19 cellular contexts compared by ENCODE assay signal in the genomic region with DNA sequence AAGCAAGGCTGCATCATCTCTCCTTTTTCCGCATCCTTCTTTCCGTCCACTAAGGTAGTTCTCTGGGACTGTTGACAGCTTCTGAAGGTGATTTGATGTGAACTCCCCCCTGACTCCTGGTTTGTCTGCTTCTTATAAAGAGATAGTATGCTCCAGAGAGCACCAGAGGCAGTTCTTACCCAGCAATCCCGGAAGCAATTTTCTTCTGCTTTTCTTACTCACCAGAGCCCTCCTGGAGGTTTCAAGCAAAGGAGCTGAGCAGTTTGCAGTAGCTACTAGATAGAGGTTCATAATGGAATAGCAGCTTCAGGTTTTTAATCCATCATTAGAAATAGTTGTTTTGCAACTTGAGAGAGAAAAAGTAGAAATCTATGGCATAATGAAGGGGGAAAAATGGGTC.
DNase-seq lines count a peak whose midpoint lies in the region; ATAC-seq and TF ChIP-seq lines count a peak whose summit lies in the region.
"Had no signal": no experiment of that assay in that cellular context is flagged by ENCODE, and none has a peak within 500 bp of the region (broad histone marks: within the 10 kb centered on the region; RNA-seq: fewer than 3 reads in every experiment).

No MANE protein-coding gene starts in this region.

- dilution Hi-C loops in IMR-90 (cut with HindIII; ENCODE audit: low sequenced_read_pairs, unreplicated experiment): no loop called here

- no TSS peak for BruUV-seq in IMR-90 (replicated peaks; lab: Mats Ljungman, UMichigan)

- no peaks in the 10 kb centered on the region for H3K27me3 ChIP-seq in IMR-90 (ENCODE audit: control insufficient read depth, insufficient read depth, low read length)

- no peak overlapping the region for H3K23ac ChIP-seq in IMR-90 (ENCODE audit: low read depth, low read length)

- no peaks in the 10 kb centered on the region for H3K9me3 ChIP-seq in IMR-90 (ENCODE audit: control insufficient read depth, insufficient read depth, low read length)
- H3K9me3 ChIP-seq: lower lobe of right lung had no signal

- H3K27ac ChIP-seq in IMR-90 (ENCODE audit: insufficient read depth, low read length): no peak overlapping the region
- H3K27ac ChIP-seq: dorsolateral prefrontal cortex, lower lobe of right lung had no signal

- H4K91ac ChIP-seq in IMR-90 (ENCODE audit: insufficient read depth, low read depth, low read length): no peak overlapping the region

- no peak overlapping the region for H2AK9ac ChIP-seq in IMR-90 (replicated peaks; ENCODE audit: low read depth, low read length, poor library complexity)

- no peak overlapping the region for H2AK5ac ChIP-seq in IMR-90 (ENCODE audit: low read depth, low read length)

- H2AFZ ChIP-seq in IMR-90 (replicated peaks; ENCODE audit: low read length, poor library complexity): no peak overlapping the region

- no peak overlapping the region for H4K8ac ChIP-seq in IMR-90 (ENCODE audit: low read depth in 2 of 2, low read length in 2 of 2)

- no peaks in the 10 kb centered on the region for H4K20me1 ChIP-seq in IMR-90 (ENCODE audit: insufficient read depth, low read length)

- TF ChIP-seq POLR2A in IMR-90 (IDR thresholded peaks at IDR 0.05; ENCODE audit: low read depth, low read length): no peak

- no peak for ATAC-seq in IMR-90 (ENCODE audit: low read depth)
- no peak for ATAC-seq in SK-N-SH treated with all-trans-retinoic acid at 6 μM for 48 hours
- no peak for ATAC-seq in HG02610 (IDR thresholded peaks at IDR 0.05; ENCODE audit: unreplicated experiment)
- no peak for ATAC-seq in GM18502 (IDR thresholded peaks at IDR 0.05; ENCODE audit: poor library complexity, unreplicated experiment)
- ATAC-seq: activated CD8-positive, alpha-beta memory T cell treated with anti-CD3 and anti-CD28 coated beads, Interleukin-2, amount 10 ng/mL, durations not matched to agents 7 days and 5 days; activated naive CD4-positive, alpha-beta T cell treated with anti-CD3 and anti-CD28 coated beads, Interleukin-2, amount 50 U/mL, for 72 hours; lower lobe of right lung; PC-3; stimulated activated naive B cell treated with anti-CD40 and anti-IgM and Interleukin-4, amounts not matched to agents 10 μg/mL and 1 μg/mL and 100 μg/mL, for 72 hours had no signal

- no peak overlapping the region for H3K9ac ChIP-seq in IMR-90 (ENCODE audit: low read depth, low read length)

- no peak overlapping the region for H3K4me3 ChIP-seq in IMR-90 (ENCODE audit: insufficient read depth, low read depth, low read length)
- H3K4me3 ChIP-seq: dorsolateral prefrontal cortex, lower lobe of right lung had no signal

- H3K14ac ChIP-seq in IMR-90 (replicated peaks; ENCODE audit: low read depth, low read length): no peak overlapping the region

- no peak overlapping the region for H3K4ac ChIP-seq in IMR-90 (ENCODE audit: low read depth, low read length)

- no CpG with 5 or more reads among the region's 3 CpGs for WGBS in IMR-90 (ENCODE audit: extremely low coverage in 2 of 2, insufficient read length in 1 of 2), 2 experiments

- H3K36me3 ChIP-seq in IMR-90 (ENCODE audit: control insufficient read depth, insufficient read depth, low read length): no peaks in the 10 kb centered on the region
- H3K36me3 ChIP-seq: lower lobe of right lung had no signal

- no peak overlapping the region for H2BK20ac ChIP-seq in IMR-90 (ENCODE audit: low read depth, low read length)

- peaks cover 4% of the 10 kb centered on the region; the same call in 1 of the 2 replicates for H3K9me1 ChIP-seq in IMR-90 (ENCODE audit: insufficient read depth, low read length)

- TF ChIP-seq CTCF in IMR-90 (conservative IDR thresholded peaks at IDR 0.05; ENCODE audit: low read depth, low read length): no peak

- POLR2A ChIA-PET in IMR-90 (lab: Charles Lee; ENCODE audit: unreplicated experiment): interaction anchor here (0.6 kb wide), 1 partner anchor 189 kb away, joined by 3 read pairs; no protein-coding TSS in a partner anchor

- 0 out of 2 replicates have a peak overlapping the region, but pooled peaks have one; percentile 54 for H3K18ac ChIP-seq in IMR-90 (ENCODE audit: low read depth, low read length)

- intact Hi-C loops in IMR-90 (cut with micrococcal nuclease): no loop called here

- in situ Hi-C loops in IMR-90 (cut with MboI; ENCODE audit: low sequenced_read_pairs): no loop called here

- DNase-seq in IMR-90: no peak
- peak; percentile 40 for DNase-seq in RPMI7951 (ENCODE audit: low read depth)
- peak; percentile 86 for DNase-seq in kidney tubule cell (ENCODE audit: low spot score)
- peak; percentile 57 for DNase-seq in renal cortical epithelial cell (ENCODE audit: low read depth)
- DNase-seq: activated CD4-positive, alpha-beta T cell treated with anti-CD3 and anti-CD28 coated beads, Interleukin-2, amount 10 ng/mL, durations not matched to agents 24 days and 14 days; activated CD8-positive, alpha-beta memory T cell treated with anti-CD3 and anti-CD28 coated beads, Interleukin-2, amount 10 ng/mL, durations not matched to agents 7 days and 5 days; CD8-positive, alpha-beta memory T cell; dorsolateral prefrontal cortex; hippocampal formation; lower lobe of right lung; NCI-H1436 treated with DMSO at 0.1 percent for 48 hours; NCI-H748 treated with DMSO at 0.1 percent for 48 hours; PC-3; posterior cingulate gyrus; stimulated activated naive B cell treated with anti-CD40 and anti-IgM and Interleukin-4, amounts not matched to agents 10 μg/mL and 1 μg/mL and 100 μg/mL, for 72 hours had no signal

- no peak overlapping the region for H3K56ac ChIP-seq in IMR-90 (ENCODE audit: extremely low read depth, insufficient read depth, low read length)

- H3K4me1 ChIP-seq in IMR-90 (ENCODE audit: control insufficient read depth, insufficient read depth, low read length): 0 out of 2 replicates have a peak, but pooled peaks cover 2% of the 10 kb centered on the region

- H2BK120ac ChIP-seq in IMR-90 (ENCODE audit: low read depth, low read length): no peak overlapping the region

- CTCF ChIA-PET in IMR-90 (lab: Yijun Ruan, JAX): interaction anchor here (0.5 kb wide), 1 partner anchor 13 kb away, joined by 3 read pairs; no protein-coding TSS in a partner anchor

- H2BK15ac ChIP-seq in IMR-90 (ENCODE audit: low read depth, low read length): no peak overlapping the region

- no peak overlapping the region for H2BK5ac ChIP-seq in IMR-90 (ENCODE audit: low read depth, low read length, poor library complexity, severe bottlenecking)

- TF ChIP-seq RAD21 in IMR-90 (IDR thresholded peaks at IDR 0.05; ENCODE audit: low read length): no peak

- H4K5ac ChIP-seq in IMR-90 (ENCODE audit: low read depth, low read length): no peak overlapping the region

- H3K79me1 ChIP-seq in IMR-90 (ENCODE audit: low read depth in 1 of 2, low read length in 2 of 2): no peaks in the 10 kb centered on the region

- no peak overlapping the region for H3K4me2 ChIP-seq in IMR-90 (ENCODE audit: low read depth, low read length)

TF ChIP-seq in IMR-90, 13 proteins besides CTCF, POLR2A, EP300 and RAD21 (continues in another document):
- TF ChIP-seq FOS (IDR thresholded peaks at IDR 0.05; ENCODE audit: low read depth, low read length) (no peak), CHD1 (IDR thresholded peaks at IDR 0.05; ENCODE audit: low read depth, low read length) (no peak), RFX5 (IDR thresholded peaks at IDR 0.05; ENCODE audit: low read depth, low read length) (no peak), CEBPB (IDR thresholded peaks at IDR 0.05; ENCODE audit: low read depth, low read length) (no peak)
- TF ChIP-seq, protein P1, sequence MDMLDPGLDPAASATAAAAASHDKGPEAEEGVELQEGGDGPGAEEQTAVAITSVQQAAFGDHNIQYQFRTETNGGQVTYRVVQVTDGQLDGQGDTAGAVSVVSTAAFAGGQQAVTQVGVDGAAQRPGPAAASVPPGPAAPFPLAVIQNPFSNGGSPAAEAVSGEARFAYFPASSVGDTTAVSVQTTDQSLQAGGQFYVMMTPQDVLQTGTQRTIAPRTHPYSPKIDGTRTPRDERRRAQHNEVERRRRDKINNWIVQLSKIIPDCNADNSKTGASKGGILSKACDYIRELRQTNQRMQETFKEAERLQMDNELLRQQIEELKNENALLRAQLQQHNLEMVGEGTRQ (IDR thresholded peaks at IDR 0.05; ENCODE audit: low read depth, low read length): no peak
- TF ChIP-seq, protein P2, sequence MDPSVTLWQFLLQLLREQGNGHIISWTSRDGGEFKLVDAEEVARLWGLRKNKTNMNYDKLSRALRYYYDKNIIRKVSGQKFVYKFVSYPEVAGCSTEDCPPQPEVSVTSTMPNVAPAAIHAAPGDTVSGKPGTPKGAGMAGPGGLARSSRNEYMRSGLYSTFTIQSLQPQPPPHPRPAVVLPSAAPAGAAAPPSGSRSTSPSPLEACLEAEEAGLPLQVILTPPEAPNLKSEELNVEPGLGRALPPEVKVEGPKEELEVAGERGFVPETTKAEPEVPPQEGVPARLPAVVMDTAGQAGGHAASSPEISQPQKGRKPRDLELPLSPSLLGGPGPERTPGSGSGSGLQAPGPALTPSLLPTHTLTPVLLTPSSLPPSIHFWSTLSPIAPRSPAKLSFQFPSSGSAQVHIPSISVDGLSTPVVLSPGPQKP (IDR thresholded peaks at IDR 0.05; ENCODE audit: borderline replicate concordance, low read depth, low read length): no peak

TF ChIP-seq in SK-N-SH treated with all-trans-retinoic acid at 6 μM for 48 hours, 23 proteins besides CTCF, POLR2A, EP300 and RAD21:
- TF ChIP-seq ZFP3 (CRISPR knock-in tag; IDR thresholded peaks at IDR 0.05) (no peak), PPARA (CRISPR knock-in tag; IDR thresholded peaks at IDR 0.05; ENCODE audit: borderline replicate concordance) (no peak)
- TF ChIP-seq, protein P3, sequence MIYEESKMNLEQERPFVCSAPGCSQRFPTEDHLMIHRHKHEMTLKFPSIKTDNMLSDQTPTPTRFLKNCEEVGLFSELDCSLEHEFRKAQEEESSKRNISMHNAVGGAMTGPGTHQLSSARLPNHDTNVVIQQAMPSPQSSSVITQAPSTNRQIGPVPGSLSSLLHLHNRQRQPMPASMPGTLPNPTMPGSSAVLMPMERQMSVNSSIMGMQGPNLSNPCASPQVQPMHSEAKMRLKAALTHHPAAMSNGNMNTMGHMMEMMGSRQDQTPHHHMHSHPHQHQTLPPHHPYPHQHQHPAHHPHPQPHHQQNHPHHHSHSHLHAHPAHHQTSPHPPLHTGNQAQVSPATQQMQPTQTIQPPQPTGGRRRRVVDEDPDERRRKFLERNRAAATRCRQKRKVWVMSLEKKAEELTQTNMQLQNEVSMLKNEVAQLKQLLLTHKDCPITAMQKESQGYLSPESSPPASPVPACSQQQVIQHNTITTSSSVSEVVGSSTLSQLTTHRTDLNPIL (CRISPR knock-in tag; IDR thresholded peaks at IDR 0.05; ENCODE audit: low read depth): no peak
TF ChIP-seq in SK-N-SH treated with all-trans-retinoic acid at 6 μM for 48 hours: peak in this region for 0.
